ENCODE assay signal across 1 cellular context in the genomic region with DNA sequence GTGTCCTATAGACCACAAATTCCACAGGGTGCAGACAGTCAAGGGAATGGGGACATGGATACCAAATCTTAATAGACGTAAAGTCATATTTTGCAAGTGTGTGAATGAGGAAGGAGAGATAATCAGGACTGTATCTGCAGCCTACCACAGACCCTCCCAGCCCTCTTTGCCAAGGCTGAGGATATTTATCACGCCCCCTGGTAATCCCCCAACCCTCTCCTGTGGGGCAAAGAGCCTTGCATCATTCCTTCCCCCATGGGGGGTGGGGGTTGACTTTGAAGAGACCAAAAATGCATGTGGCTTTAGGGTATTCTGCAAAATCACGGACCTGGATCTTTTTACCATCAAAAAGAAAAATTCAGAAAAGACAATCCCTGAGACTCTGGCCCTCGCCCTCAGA.
TF ChIP-seq lines count a peak whose summit lies in the region.

No MANE protein-coding gene starts in this region.

TF ChIP-seq in HepG2, 621 proteins besides CTCF, POLR2A, EP300 and RAD21:
- TF ChIP-seq ZNF260 (CRISPR knock-in tag; IDR thresholded peaks at IDR 0.05; ENCODE audit: borderline replicate concordance, low read depth): no peak
- TF ChIP-seq, protein P1, sequence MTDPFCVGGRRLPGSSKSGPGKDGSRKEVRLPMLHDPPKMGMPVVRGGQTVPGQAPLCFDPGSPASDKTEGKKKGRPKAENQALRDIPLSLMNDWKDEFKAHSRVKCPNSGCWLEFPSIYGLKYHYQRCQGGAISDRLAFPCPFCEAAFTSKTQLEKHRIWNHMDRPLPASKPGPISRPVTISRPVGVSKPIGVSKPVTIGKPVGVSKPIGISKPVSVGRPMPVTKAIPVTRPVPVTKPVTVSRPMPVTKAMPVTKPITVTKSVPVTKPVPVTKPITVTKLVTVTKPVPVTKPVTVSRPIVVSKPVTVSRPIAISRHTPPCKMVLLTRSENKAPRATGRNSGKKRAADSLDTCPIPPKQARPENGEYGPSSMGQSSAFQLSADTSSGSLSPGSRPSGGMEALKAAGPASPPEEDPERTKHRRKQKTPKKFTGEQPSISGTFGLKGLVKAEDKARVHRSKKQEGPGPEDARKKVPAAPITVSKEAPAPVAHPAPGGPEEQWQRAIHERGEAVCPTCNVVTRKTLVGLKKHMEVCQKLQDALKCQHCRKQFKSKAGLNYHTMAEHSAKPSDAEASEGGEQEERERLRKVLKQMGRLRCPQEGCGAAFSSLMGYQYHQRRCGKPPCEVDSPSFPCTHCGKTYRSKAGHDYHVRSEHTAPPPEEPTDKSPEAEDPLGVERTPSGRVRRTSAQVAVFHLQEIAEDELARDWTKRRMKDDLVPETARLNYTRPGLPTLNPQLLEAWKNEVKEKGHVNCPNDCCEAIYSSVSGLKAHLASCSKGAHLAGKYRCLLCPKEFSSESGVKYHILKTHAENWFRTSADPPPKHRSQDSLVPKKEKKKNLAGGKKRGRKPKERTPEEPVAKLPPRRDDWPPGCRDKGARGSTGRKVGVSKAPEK (CRISPR knock-in tag; IDR thresholded peaks at IDR 0.05; ENCODE audit: borderline replicate concordance): no peak
- TF ChIP-seq SP1 (IDR thresholded peaks at IDR 0.05): no peak
- no peak for TF ChIP-seq SP1 (CRISPR knock-in tag; IDR thresholded peaks at IDR 0.05)
- no peak for TF ChIP-seq E2F2 (CRISPR knock-in tag; IDR thresholded peaks at IDR 0.05; ENCODE audit: borderline replicate concordance)
- no peak for TF ChIP-seq IKZF1 (IDR thresholded peaks at IDR 0.05)
- no peak for TF ChIP-seq ZNF3 (CRISPR knock-in tag; IDR thresholded peaks at IDR 0.05)
- TF ChIP-seq ZNF780A (CRISPR knock-in tag; IDR thresholded peaks at IDR 0.05): no peak
TF ChIP-seq in HepG2: peak in this region for 0.
